In the genomic region with DNA sequence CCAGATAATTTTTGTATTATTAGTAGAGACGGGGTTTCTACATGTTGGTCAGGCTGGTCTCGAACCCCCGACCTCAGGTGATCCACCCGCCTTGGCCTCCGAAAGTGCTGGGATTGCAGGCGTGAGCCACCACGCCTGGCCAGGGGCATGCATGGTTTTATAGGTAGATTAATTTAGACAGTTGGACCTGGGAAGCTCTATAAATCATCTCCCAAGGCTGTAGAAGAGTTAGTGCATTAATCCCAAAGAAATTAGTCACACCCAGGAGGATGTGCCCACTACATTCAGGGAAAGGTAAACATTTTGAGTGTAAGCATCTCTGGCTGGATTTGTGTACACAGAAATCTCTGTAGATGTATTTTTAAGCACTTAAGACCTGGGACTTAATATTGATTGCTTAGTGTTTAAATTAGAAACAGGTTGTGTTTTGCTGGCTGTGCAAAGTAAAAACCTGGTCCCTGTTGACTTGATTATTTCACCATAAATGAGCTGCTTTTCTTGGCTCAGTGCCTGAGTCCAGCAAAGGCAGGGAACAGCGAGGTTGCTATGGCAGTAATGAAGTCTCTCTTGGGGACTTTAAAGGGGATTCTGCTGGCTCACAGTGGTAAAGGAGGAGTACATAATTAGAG, we compare ENCODE assay signal across 1 cellular context.
TF ChIP-seq lines count a peak whose summit lies in the region.

No MANE protein-coding gene starts in this region.

TF ChIP-seq in HEK293, 187 proteins besides CTCF, POLR2A, EP300 and RAD21 (continued from another document and continues in another):
- TF ChIP-seq ZNF132 (tag by site-specific recombination; IDR thresholded peaks at IDR 0.05; ENCODE audit: borderline replicate concordance) (no peak), ZNF211 (tag by site-specific recombination; IDR thresholded peaks at IDR 0.05; ENCODE audit: low read depth) (no peak), ZNF174 (tag by site-specific recombination; IDR thresholded peaks at IDR 0.05) (no peak), ZNF776 (tag by site-specific recombination; IDR thresholded peaks at IDR 0.05; ENCODE audit: borderline replicate concordance) (no peak), ZNF157 (tag by site-specific recombination; IDR thresholded peaks at IDR 0.05) (no peak), ZNF423 (tag by site-specific recombination; IDR thresholded peaks at IDR 0.05) (no peak), ZNF19 (tag by site-specific recombination; IDR thresholded peaks at IDR 0.05; ENCODE audit: low read depth) (no peak), ZNF514 (tag by site-specific recombination; IDR thresholded peaks at IDR 0.05) (no peak), ZNF621 (tag by site-specific recombination; IDR thresholded peaks at IDR 0.05) (no peak), TCF7L2 (IDR thresholded peaks at IDR 0.05; ENCODE audit: borderline replicate concordance, low read depth, low read length) (no peak; the same call in 1 of the 2 replicates), ZNF404 (tag by site-specific recombination; IDR thresholded peaks at IDR 0.05) (no peak), SCRT2 (tag by site-specific recombination; IDR thresholded peaks at IDR 0.05) (peak; percentile 91), ZNF223 (tag by site-specific recombination; IDR thresholded peaks at IDR 0.05) (no peak), ZNF544 (tag by site-specific recombination; IDR thresholded peaks at IDR 0.05) (no peak), ZNF707 (tag by site-specific recombination; IDR thresholded peaks at IDR 0.05) (no peak), ZNF830 (tag by site-specific recombination; IDR thresholded peaks at IDR 0.05; ENCODE audit: low read depth) (no peak), ZNF324 (tag by site-specific recombination; IDR thresholded peaks at IDR 0.05) (no peak), EGR2 (tag by site-specific recombination; IDR thresholded peaks at IDR 0.05; ENCODE audit: low read depth) (0 out of 2 replicates have a peak, but pooled peaks have one; percentile 5), ZNF549 (tag by site-specific recombination; IDR thresholded peaks at IDR 0.05) (no peak), GLIS2 (tag by site-specific recombination; IDR thresholded peaks at IDR 0.05) (no peak), ZNF10 (tag by site-specific recombination; IDR thresholded peaks at IDR 0.05) (no peak), ZNF837 (tag by site-specific recombination; IDR thresholded peaks at IDR 0.05) (no peak), KLF8 (tag by site-specific recombination; IDR thresholded peaks at IDR 0.05) (no peak), ZNF426 (tag by site-specific recombination; IDR thresholded peaks at IDR 0.05) (no peak)
- TF ChIP-seq, protein P1, sequence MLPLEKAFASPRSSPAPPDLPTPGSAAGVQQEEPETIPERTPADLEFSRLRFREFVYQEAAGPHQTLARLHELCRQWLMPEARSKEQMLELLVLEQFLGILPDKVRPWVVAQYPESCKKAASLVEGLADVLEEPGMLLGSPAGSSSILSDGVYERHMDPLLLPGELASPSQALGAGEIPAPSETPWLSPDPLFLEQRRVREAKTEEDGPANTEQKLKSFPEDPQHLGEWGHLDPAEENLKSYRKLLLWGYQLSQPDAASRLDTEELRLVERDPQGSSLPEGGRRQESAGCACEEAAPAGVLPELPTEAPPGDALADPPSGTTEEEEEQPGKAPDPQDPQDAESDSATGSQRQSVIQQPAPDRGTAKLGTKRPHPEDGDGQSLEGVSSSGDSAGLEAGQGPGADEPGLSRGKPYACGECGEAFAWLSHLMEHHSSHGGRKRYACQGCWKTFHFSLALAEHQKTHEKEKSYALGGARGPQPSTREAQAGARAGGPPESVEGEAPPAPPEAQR (tag by site-specific recombination; IDR thresholded peaks at IDR 0.05): no peak
- TF ChIP-seq, protein P2, sequence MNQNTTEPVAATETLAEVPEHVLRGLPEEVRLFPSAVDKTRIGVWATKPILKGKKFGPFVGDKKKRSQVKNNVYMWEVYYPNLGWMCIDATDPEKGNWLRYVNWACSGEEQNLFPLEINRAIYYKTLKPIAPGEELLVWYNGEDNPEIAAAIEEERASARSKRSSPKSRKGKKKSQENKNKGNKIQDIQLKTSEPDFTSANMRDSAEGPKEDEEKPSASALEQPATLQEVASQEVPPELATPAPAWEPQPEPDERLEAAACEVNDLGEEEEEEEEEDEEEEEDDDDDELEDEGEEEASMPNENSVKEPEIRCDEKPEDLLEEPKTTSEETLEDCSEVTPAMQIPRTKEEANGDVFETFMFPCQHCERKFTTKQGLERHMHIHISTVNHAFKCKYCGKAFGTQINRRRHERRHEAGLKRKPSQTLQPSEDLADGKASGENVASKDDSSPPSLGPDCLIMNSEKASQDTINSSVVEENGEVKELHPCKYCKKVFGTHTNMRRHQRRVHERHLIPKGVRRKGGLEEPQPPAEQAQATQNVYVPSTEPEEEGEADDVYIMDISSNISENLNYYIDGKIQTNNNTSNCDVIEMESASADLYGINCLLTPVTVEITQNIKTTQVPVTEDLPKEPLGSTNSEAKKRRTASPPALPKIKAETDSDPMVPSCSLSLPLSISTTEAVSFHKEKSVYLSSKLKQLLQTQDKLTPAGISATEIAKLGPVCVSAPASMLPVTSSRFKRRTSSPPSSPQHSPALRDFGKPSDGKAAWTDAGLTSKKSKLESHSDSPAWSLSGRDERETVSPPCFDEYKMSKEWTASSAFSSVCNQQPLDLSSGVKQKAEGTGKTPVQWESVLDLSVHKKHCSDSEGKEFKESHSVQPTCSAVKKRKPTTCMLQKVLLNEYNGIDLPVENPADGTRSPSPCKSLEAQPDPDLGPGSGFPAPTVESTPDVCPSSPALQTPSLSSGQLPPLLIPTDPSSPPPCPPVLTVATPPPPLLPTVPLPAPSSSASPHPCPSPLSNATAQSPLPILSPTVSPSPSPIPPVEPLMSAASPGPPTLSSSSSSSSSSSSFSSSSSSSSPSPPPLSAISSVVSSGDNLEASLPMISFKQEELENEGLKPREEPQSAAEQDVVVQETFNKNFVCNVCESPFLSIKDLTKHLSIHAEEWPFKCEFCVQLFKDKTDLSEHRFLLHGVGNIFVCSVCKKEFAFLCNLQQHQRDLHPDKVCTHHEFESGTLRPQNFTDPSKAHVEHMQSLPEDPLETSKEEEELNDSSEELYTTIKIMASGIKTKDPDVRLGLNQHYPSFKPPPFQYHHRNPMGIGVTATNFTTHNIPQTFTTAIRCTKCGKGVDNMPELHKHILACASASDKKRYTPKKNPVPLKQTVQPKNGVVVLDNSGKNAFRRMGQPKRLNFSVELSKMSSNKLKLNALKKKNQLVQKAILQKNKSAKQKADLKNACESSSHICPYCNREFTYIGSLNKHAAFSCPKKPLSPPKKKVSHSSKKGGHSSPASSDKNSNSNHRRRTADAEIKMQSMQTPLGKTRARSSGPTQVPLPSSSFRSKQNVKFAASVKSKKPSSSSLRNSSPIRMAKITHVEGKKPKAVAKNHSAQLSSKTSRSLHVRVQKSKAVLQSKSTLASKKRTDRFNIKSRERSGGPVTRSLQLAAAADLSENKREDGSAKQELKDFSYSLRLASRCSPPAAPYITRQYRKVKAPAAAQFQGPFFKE (tag by site-specific recombination; IDR thresholded peaks at IDR 0.05; ENCODE audit: borderline replicate concordance): no peak
- TF ChIP-seq, protein P3, sequence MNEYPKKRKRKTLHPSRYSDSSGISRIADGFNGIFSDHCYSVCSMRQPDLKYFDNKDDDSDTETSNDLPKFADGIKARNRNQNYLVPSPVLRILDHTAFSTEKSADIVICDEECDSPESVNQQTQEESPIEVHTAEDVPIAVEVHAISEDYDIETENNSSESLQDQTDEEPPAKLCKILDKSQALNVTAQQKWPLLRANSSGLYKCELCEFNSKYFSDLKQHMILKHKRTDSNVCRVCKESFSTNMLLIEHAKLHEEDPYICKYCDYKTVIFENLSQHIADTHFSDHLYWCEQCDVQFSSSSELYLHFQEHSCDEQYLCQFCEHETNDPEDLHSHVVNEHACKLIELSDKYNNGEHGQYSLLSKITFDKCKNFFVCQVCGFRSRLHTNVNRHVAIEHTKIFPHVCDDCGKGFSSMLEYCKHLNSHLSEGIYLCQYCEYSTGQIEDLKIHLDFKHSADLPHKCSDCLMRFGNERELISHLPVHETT (tag by site-specific recombination; IDR thresholded peaks at IDR 0.05): peak; percentile 53; the same call in 1 of the 2 replicates
- TF ChIP-seq, protein P4, sequence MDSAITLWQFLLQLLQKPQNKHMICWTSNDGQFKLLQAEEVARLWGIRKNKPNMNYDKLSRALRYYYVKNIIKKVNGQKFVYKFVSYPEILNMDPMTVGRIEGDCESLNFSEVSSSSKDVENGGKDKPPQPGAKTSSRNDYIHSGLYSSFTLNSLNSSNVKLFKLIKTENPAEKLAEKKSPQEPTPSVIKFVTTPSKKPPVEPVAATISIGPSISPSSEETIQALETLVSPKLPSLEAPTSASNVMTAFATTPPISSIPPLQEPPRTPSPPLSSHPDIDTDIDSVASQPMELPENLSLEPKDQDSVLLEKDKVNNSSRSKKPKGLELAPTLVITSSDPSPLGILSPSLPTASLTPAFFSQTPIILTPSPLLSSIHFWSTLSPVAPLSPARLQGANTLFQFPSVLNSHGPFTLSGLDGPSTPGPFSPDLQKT (IDR thresholded peaks at IDR 0.05; ENCODE audit: borderline replicate concordance, low read depth, low read length): no peak
- TF ChIP-seq, protein P5, sequence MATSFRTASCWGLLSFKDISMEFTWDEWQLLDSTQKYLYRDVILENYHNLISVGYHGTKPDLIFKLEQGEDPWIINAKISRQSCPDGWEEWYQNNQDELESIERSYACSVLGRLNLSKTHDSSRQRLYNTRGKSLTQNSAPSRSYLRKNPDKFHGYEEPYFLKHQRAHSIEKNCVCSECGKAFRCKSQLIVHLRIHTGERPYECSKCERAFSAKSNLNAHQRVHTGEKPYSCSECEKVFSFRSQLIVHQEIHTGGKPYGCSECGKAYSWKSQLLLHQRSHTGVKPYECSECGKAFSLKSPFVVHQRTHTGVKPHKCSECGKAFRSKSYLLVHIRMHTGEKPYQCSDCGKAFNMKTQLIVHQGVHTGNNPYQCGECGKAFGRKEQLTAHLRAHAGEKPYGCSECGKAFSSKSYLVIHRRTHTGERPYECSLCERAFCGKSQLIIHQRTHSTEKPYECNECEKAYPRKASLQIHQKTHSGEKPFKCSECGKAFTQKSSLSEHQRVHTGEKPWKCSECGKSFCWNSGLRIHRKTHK (tag by site-specific recombination; IDR thresholded peaks at IDR 0.05): no peak
- TF ChIP-seq, protein P6, sequence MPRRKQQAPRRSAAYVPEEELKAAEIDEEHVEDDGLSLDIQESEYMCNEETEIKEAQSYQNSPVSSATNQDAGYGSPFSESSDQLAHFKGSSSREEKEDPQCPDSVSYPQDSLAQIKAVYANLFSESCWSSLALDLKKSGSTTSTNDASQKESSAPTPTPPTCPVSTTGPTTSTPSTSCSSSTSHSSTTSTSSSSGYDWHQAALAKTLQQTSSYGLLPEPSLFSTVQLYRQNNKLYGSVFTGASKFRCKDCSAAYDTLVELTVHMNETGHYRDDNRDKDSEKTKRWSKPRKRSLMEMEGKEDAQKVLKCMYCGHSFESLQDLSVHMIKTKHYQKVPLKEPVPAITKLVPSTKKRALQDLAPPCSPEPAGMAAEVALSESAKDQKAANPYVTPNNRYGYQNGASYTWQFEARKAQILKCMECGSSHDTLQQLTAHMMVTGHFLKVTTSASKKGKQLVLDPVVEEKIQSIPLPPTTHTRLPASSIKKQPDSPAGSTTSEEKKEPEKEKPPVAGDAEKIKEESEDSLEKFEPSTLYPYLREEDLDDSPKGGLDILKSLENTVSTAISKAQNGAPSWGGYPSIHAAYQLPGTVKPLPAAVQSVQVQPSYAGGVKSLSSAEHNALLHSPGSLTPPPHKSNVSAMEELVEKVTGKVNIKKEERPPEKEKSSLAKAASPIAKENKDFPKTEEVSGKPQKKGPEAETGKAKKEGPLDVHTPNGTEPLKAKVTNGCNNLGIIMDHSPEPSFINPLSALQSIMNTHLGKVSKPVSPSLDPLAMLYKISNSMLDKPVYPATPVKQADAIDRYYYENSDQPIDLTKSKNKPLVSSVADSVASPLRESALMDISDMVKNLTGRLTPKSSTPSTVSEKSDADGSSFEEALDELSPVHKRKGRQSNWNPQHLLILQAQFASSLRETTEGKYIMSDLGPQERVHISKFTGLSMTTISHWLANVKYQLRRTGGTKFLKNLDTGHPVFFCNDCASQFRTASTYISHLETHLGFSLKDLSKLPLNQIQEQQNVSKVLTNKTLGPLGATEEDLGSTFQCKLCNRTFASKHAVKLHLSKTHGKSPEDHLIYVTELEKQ (tag by site-specific recombination; IDR thresholded peaks at IDR 0.05; ENCODE audit: borderline replicate concordance): peak; percentile 86
- TF ChIP-seq, protein P7, sequence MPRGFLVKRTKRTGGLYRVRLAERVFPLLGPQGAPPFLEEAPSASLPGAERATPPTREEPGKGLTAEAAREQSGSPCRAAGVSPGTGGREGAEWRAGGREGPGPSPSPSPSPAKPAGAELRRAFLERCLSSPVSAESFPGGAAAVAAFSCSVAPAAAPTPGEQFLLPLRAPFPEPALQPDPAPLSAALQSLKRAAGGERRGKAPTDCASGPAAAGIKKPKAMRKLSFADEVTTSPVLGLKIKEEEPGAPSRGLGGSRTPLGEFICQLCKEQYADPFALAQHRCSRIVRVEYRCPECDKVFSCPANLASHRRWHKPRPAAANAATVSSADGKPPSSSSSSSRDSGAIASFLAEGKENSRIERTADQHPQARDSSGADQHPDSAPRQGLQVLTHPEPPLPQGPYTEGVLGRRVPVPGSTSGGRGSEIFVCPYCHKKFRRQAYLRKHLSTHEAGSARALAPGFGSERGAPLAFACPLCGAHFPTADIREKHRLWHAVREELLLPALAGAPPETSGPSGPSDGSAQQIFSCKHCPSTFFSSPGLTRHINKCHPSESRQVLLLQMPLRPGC (tag by site-specific recombination; IDR thresholded peaks at IDR 0.05): peak; percentile 94
- TF ChIP-seq, protein P8, sequence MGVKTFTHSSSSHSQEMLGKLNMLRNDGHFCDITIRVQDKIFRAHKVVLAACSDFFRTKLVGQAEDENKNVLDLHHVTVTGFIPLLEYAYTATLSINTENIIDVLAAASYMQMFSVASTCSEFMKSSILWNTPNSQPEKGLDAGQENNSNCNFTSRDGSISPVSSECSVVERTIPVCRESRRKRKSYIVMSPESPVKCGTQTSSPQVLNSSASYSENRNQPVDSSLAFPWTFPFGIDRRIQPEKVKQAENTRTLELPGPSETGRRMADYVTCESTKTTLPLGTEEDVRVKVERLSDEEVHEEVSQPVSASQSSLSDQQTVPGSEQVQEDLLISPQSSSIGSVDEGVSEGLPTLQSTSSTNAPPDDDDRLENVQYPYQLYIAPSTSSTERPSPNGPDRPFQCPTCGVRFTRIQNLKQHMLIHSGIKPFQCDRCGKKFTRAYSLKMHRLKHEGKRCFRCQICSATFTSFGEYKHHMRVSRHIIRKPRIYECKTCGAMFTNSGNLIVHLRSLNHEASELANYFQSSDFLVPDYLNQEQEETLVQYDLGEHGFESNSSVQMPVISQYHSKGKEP (tag by site-specific recombination; IDR thresholded peaks at IDR 0.05): peak; percentile 93
- TF ChIP-seq, protein P9, sequence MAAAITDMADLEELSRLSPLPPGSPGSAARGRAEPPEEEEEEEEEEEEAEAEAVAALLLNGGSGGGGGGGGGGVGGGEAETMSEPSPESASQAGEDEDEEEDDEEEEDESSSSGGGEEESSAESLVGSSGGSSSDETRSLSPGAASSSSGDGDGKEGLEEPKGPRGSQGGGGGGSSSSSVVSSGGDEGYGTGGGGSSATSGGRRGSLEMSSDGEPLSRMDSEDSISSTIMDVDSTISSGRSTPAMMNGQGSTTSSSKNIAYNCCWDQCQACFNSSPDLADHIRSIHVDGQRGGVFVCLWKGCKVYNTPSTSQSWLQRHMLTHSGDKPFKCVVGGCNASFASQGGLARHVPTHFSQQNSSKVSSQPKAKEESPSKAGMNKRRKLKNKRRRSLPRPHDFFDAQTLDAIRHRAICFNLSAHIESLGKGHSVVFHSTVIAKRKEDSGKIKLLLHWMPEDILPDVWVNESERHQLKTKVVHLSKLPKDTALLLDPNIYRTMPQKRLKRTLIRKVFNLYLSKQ (tag by site-specific recombination; IDR thresholded peaks at IDR 0.05; ENCODE audit: borderline replicate concordance): no peak
